10 cellular contexts compared by ENCODE assay signal in the genomic region with DNA sequence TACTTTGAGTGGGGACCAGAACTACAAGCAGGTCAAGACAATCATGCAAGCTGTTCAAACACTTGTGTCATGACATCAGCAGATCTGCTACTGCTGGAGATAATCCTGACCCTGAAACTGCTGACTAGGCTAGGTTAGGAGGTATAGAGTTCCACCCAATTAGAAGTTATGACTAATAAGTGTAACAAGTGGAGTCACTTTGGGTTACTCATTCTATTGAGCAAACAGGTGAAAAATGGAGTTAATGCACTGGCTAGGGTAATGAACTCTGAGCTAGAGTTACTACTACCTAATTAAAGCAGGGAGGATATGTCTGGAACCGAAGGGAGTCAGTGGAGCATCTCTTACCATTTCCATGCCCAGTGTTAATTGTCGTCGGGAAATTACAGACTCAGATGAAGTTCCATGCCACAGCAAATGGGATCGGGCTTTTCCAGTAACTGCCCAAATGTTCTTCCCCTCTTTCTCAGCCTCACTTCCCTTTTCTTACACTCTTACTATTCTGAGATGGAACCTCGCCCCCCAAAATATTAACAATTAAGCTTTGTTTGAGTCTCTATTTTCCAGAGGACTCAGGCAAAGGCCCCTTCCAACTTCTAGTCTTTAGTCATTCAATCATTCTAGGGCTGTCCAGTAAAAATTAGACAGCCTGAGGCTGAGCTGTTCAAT. TPM values are rescaled to one million over a fixed set of nuclear protein-coding genes. Genes with fewer than 3 reads are reported as not detected.
DNase-seq lines count a peak whose midpoint lies in the region; ATAC-seq, FAIRE-seq and TF ChIP-seq lines count a peak whose summit lies in the region.
"Had no signal": no experiment of that assay in that cellular context is flagged by ENCODE, and none has a peak within 500 bp of the region (broad histone marks: within the 10 kb centered on the region; RNA-seq: fewer than 3 reads in every experiment).

No MANE protein-coding gene starts in this region.

- no peaks in the 10 kb centered on the region for H3K9me3 ChIP-seq in ascending aorta

- H3K4me3 ChIP-seq in ascending aorta = no peak overlapping the region

- no peak overlapping the region for H3K27ac ChIP-seq in ascending aorta

- H3K4me1 ChIP-seq in ascending aorta = no peaks in the 10 kb centered on the region

- CTCF ChIA-PET in GM10248 (lab: Yijun Ruan, JAX) = interaction anchor here (0.8 to 1.5 kb wide), 5 partner anchors 10 to 35 kb away, joined by 3 to 6 read pairs (median 3); no protein-coding TSS in a partner anchor

- peak; percentile 58 for ATAC-seq in GM19023 (IDR thresholded peaks at IDR 0.05; ENCODE audit: unreplicated experiment)
- ATAC-seq in GM21390 (IDR thresholded peaks at IDR 0.05; ENCODE audit: unreplicated experiment) = no peak

- intact Hi-C loops in ascending aorta (cut with DNase I) = no loop called here

- POLR2A ChIA-PET in GM10248 (lab: Yijun Ruan, JAX) = interaction anchor here (1.5 kb wide), 1 partner anchor 31 kb away, joined by 3 read pairs; no protein-coding TSS in a partner anchor

- H3K36me3 ChIP-seq in ascending aorta = no peaks in the 10 kb centered on the region

- peak; percentile 99 for FAIRE-seq in islet of Langerhans (lab: Jason Lieb, UNC)

- DNase-seq in COLO668 (lab: John Stamatoyannopoulos, UW; ENCODE audit: unreplicated experiment) (peak; percentile 44), OCI-M1 (lab: John Stamatoyannopoulos, UW) (peak; percentile 27), mesenteric fat pad (ENCODE audit: low spot score) (no peak), GM10248 (ENCODE audit: extremely low spot score) (no peak), ascending aorta (ENCODE audit: low spot score in 2 of 2) (no peak)
- DNase-seq: DMS79 treated with DMSO at 0.1 percent for 48 hours, NCI-H187 treated with DMSO at 0.1 percent for 48 hours had no signal

- no peaks in the 10 kb centered on the region for H3K27me3 ChIP-seq in ascending aorta

- TF ChIP-seq CTCF in GM10248 (IDR thresholded peaks at IDR 0.05; ENCODE audit: control extremely low read depth, extremely low read depth, low read depth, missing control alignments) (no peak), ascending aorta (IDR thresholded peaks at IDR 0.05) (no peak)

RNA-seq across cellular contexts. Expression of a gene that starts 19.8 kb away (rescaled TPM):
- 21.4 TPM for total RNA-seq in mesenteric fat pad
- total RNA-seq in ascending aorta = 9.7 TPM

RNA-seq across cellular contexts. Expression of a gene that starts 46.7 kb away (rescaled TPM):
- total RNA-seq in mesenteric fat pad (316 TPM), ascending aorta (379 TPM)

Comparison
In these comparisons a context has a peak if more than half of its experiments do, and no peak if none do; other contexts are left out.
1. DNase-seq: peak in COLO668 (single experiment) and OCI-M1 (single experiment); none in mesenteric fat pad (single experiment), GM10248 (single experiment) and ascending aorta (0 of 2).